ENCODE assay signal across 9 cellular contexts in genomic region chr1:2415801-2416208, GRCh38. TPM values are rescaled to one million over a fixed set of nuclear protein-coding genes. Genes with fewer than 3 reads are reported as not detected.
DNase-seq lines count a peak whose midpoint lies in the region; ATAC-seq and TF ChIP-seq lines count a peak whose summit lies in the region.
"Had no signal": no experiment of that assay in that cellular context is flagged by ENCODE, and none has a peak within 500 bp of the region (broad histone marks: within the 10 kb centered on the region; RNA-seq: fewer than 3 reads in every experiment).

No MANE protein-coding gene starts in this region.

- no peak overlapping the region for H2BK12ac ChIP-seq in H9 (ENCODE audit: insufficient read length, low read depth, low read length)

- H3K9me3 Mint-ChIP-seq in activated CD4-positive, alpha-beta memory T cell treated with anti-CD3 and anti-CD28 coated beads for 36 hours, result no peaks in the 10 kb centered on the region
- H3K9me3 Mint-ChIP-seq in H9, result no peaks in the 10 kb centered on the region

- no peak overlapping the region; the same call in 1 of the 2 replicates for H3K14ac ChIP-seq in H9 (ENCODE audit: insufficient read depth, low read length)

- TF ChIP-seq CTCF in 22Rv1 (IDR thresholded peaks at IDR 0.05) (peak; percentile 9; the same call in 1 of the 2 replicates), H9 (conservative IDR thresholded peaks at IDR 0.05) (no peak)

- peak overlapping the region; percentile 71 for H3K4me3 Mint-ChIP-seq in activated CD4-positive, alpha-beta memory T cell treated with anti-CD3 and anti-CD28 coated beads for 36 hours
- H3K4me3 Mint-ChIP-seq in H9, result no peak overlapping the region

- no peak overlapping the region for H4K8ac ChIP-seq in H9 (replicated peaks; ENCODE audit: insufficient read length, low read depth, low read length)

- H3K4ac ChIP-seq in H9 (ENCODE audit: low read depth, low read length), result no peak overlapping the region

- no peak overlapping the region for H3K56ac ChIP-seq in H9 (ENCODE audit: insufficient read length, low read depth, low read length)

- no peak overlapping the region for H2BK15ac ChIP-seq in H9 (ENCODE audit: low read depth, low read length)

- no peak overlapping the region for H3K18ac ChIP-seq in H9 (ENCODE audit: insufficient read length, low read depth, low read length)

- intact Hi-C loops in activated CD4-positive, alpha-beta memory T cell treated with anti-CD3 and anti-CD28 coated beads for 36 hours (cut with micrococcal nuclease), result loop anchor here (2.0 to 10.0 kb wide), 2 partner anchors 371 to 501 kb away; partner anchors contain the start of genes CALML6 and TMEM52
- intact Hi-C loops in left colon (cut with DNase I, micrococcal nuclease), result loop anchor here (2.0 to 10.0 kb wide), 3 partner anchors 133 to 366 kb away; no protein-coding TSS in a partner anchor

- H3K27ac ChIP-seq in 22Rv1 (peak overlapping the region; percentile 17; the same call in 1 of the 2 replicates), H9 (ENCODE audit: insufficient read length, low read depth, low read length) (no peak overlapping the region)

- peaks cover 15% of the 10 kb centered on the region for H3K23me2 ChIP-seq in H9 (ENCODE audit: insufficient read length, low read depth, low read length, poor library complexity, severe bottlenecking)

- TF ChIP-seq POLR2A in GM18526 (IDR thresholded peaks at IDR 0.05; ENCODE audit: extremely low read depth, insufficient read length), result peak; percentile 30

- no peaks in the 10 kb centered on the region for H4K20me1 ChIP-seq in H9 (ENCODE audit: control insufficient read depth, insufficient read depth, insufficient read length)

- CTCF ChIA-PET in activated CD4-positive, alpha-beta memory T cell treated with anti-CD3 and anti-CD28 coated beads for 36 hours (lab: Charles Lee), result interaction anchor here (0.9 to 3.2 kb wide), 12 partner anchors 14 to 506 kb away, joined by 3 to 43 read pairs (median 6); partner anchors contain the start of genes FAAP20, MORN1, PANK4 and RER1

- H4K5ac ChIP-seq in H9 (ENCODE audit: insufficient read length, low read depth, low read length), result no peak overlapping the region

- DNase-seq in activated CD4-positive, alpha-beta memory T cell treated with anti-CD3 and anti-CD28 coated beads for 36 hours, result peak; percentile 76
- DNase-seq in left colon (peak; percentile 76), islet precursor cell (no peak), putamen (ENCODE audit: low spot score) (no peak), H9 (no peak)
- DNase-seq: AML-193 had no signal

- no peak overlapping the region for H2BK120ac ChIP-seq in H9 (ENCODE audit: low read depth, low read length, poor library complexity, severe bottlenecking)

- H3K4me1 ChIP-seq in H9 (ENCODE audit: insufficient read depth, low read length), result no peaks in the 10 kb centered on the region

- H2BK5ac ChIP-seq in H9 (ENCODE audit: insufficient read length, low read length), result no peak overlapping the region

- H2AK5ac ChIP-seq in H9 (ENCODE audit: insufficient read length, low read length), result no peak overlapping the region

- no CpG with 5 or more reads among the region's 19 CpGs for WGBS in H9 (ENCODE audit: extremely low coverage, insufficient read length, low lambda C conversion rate)

- peak overlapping the region; percentile 86 for H3K27ac Mint-ChIP-seq in activated CD4-positive, alpha-beta memory T cell treated with anti-CD3 and anti-CD28 coated beads for 36 hours
- no peak overlapping the region for H3K27ac Mint-ChIP-seq in H9

- no peak overlapping the region for H3K9ac ChIP-seq in H9 (ENCODE audit: extremely low read depth, insufficient read length, low read length)

- H3T11ph ChIP-seq in H9 (ENCODE audit: low read length), result no peak overlapping the region

- no peak overlapping the region for H4K91ac ChIP-seq in H9 (ENCODE audit: insufficient read length, low read depth, low read length)

- peak; percentile 52 for ATAC-seq in left colon
- no peak for ATAC-seq in GM19328 (IDR thresholded peaks at IDR 0.05; ENCODE audit: unreplicated experiment)

- H3K36me3 Mint-ChIP-seq in activated CD4-positive, alpha-beta memory T cell treated with anti-CD3 and anti-CD28 coated beads for 36 hours, result no peaks in the 10 kb centered on the region
- H3K36me3 Mint-ChIP-seq in H9 (ENCODE audit: insufficient read depth in 1 of 3, low read depth in 3 of 3), result no peaks in the 10 kb centered on the region; a peak in 1 of 7 replicates

- no peak overlapping the region for H2AFZ ChIP-seq in H9 (ENCODE audit: low read length)

- no peaks in the 10 kb centered on the region for H3K79me2 ChIP-seq in H9 (ENCODE audit: insufficient read depth, low read length)

- no peak overlapping the region for H3K4me2 ChIP-seq in H9 (ENCODE audit: insufficient read depth, insufficient read length, low read length)

- H3K27me3 ChIP-seq in H9 (ENCODE audit: insufficient read depth, low read length), result no peaks in the 10 kb centered on the region

- POLR2A ChIA-PET in activated CD4-positive, alpha-beta memory T cell treated with anti-CD3 and anti-CD28 coated beads for 36 hours (lab: Charles Lee), result interaction anchor here (0.9 to 2.8 kb wide), 6 partner anchors 111 to 170 kb away, joined by 3 to 15 read pairs (median 4); partner anchors contain the start of genes PANK4 and TNFRSF14

- H3K79me1 ChIP-seq in H9 (ENCODE audit: insufficient read depth, low read depth, low read length, poor library complexity, severe bottlenecking), result no peaks in the 10 kb centered on the region

- H3K9me3 ChIP-seq in H9 (ENCODE audit: control insufficient read depth, low read depth, low read length), result no peaks in the 10 kb centered on the region

- peaks cover 33% of the 10 kb centered on the region for H3K4me1 Mint-ChIP-seq in activated CD4-positive, alpha-beta memory T cell treated with anti-CD3 and anti-CD28 coated beads for 36 hours (ENCODE audit: low read depth)
- H3K4me1 Mint-ChIP-seq in H9, result peaks cover 16 to 22% of the 10 kb centered on the region in 2 experiments

- no peak overlapping the region for H2BK20ac ChIP-seq in H9 (ENCODE audit: low read depth, low read length, poor library complexity, severe bottlenecking)

- no peaks in the 10 kb centered on the region for H3K27me3 Mint-ChIP-seq in activated CD4-positive, alpha-beta memory T cell treated with anti-CD3 and anti-CD28 coated beads for 36 hours
- H3K27me3 Mint-ChIP-seq in H9 (ENCODE audit: low read depth), result peaks cover 37% of the 10 kb centered on the region

- H3K23ac ChIP-seq in H9 (ENCODE audit: insufficient read length, low read depth, low read length), result no peak overlapping the region

RNA-seq across cellular contexts. Expression of gene PEX10, which starts 3.4 kb away (rescaled TPM):
- total RNA-seq in activated CD4-positive, alpha-beta memory T cell treated with anti-CD3 and anti-CD28 coated beads for 36 hours, result 10 to 100 TPM; 14.8 to 15.4 TPM
- 10 to 100 TPM; 17.8 to 19.9 TPM for total RNA-seq in left colon
- total RNA-seq in H9 (2021), result 33.6 and 34.4 TPM in 2 replicates

RNA-seq across cellular contexts. Expression of gene RER1, which starts 24.2 kb away (rescaled TPM):
- 100 to 1,000 TPM; 148 to 154 TPM for total RNA-seq in activated CD4-positive, alpha-beta memory T cell treated with anti-CD3 and anti-CD28 coated beads for 36 hours
- total RNA-seq in left colon, result 100 to 1,000 TPM; 191 to 221 TPM
- total RNA-seq in H9 (2021), result 110 and 118 TPM in 2 replicates

RNA-seq across cellular contexts. Expression of gene MORN1, which starts 24.5 kb away (rescaled TPM):
- 1 to 10 TPM; 5.4 to 6.3 TPM for total RNA-seq in activated CD4-positive, alpha-beta memory T cell treated with anti-CD3 and anti-CD28 coated beads for 36 hours
- total RNA-seq in left colon (10 to 100 TPM; 11.0 to 15.2 TPM), H9 (2021) (12.7 and 14.3 TPM in 2 replicates)

Comparison
In these comparisons a context has a peak if more than half of its experiments do, and no peak if none do; other contexts are left out.
1. DNase-seq: peak in activated CD4-positive, alpha-beta memory T cell treated with anti-CD3 and anti-CD28 coated beads for 36 hours (single experiment) and left colon (2 of 2); none in islet precursor cell (single experiment), putamen (single experiment) and H9 (single experiment).